In genomic region chr17:40107266-40107980, GRCh38 we compare ENCODE assay signal across 9 cellular contexts. TPM values are rescaled to one million over a fixed set of nuclear protein-coding genes. Genes with fewer than 3 reads are reported as not detected.
DNase-seq lines count a peak whose midpoint lies in the region; ATAC-seq lines count a peak whose summit lies in the region.
"Had no signal": no experiment of that assay in that cellular context is flagged by ENCODE, and none has a peak within 500 bp of the region (broad histone marks: within the 10 kb centered on the region; RNA-seq: fewer than 3 reads in every experiment).

No MANE protein-coding gene starts in this region.

- peak overlapping the region; percentile 82 for H3K9ac ChIP-seq in GM23248

- peaks cover 60% of the 10 kb centered on the region for H3K4me1 ChIP-seq in GM23248 (ENCODE audit: insufficient read depth)

- H2AFZ ChIP-seq in GM23248, result peak overlapping the region; percentile 62

- peaks cover 40% of the 10 kb centered on the region for H3F3A ChIP-seq in GM23248 (ENCODE audit: insufficient read depth)

- H3K9me3 ChIP-seq in GM23248 (ENCODE audit: low read depth), result no peaks in the 10 kb centered on the region

- DNase-seq in GM23248 (peak; percentile 55), UCSD-AML1 (lab: John Stamatoyannopoulos, UW; ENCODE audit: unreplicated experiment) (peak; percentile 70), glomerular visceral epithelial cell (ENCODE audit: extremely low spot score) (peak; percentile 48), DMS53 (lab: John Stamatoyannopoulos, UW) (no peak), mesenteric fat pad (ENCODE audit: low spot score) (no peak), ureter (ENCODE audit: low spot score) (no peak)

- no peaks in the 10 kb centered on the region for H4K20me1 ChIP-seq in GM23248 (ENCODE audit: insufficient read depth)

- in situ Hi-C loops in GM23248 (cut with MboI), result no loop called here

- no peaks in the 10 kb centered on the region for H3K36me3 ChIP-seq in GM23248 (ENCODE audit: low read depth)
- H3K36me3 ChIP-seq: cardiac muscle cell had no signal

- ATAC-seq in HG02970 (IDR thresholded peaks at IDR 0.05; ENCODE audit: low FRiP score, unreplicated experiment), result no peak

- peak overlapping the region; percentile 88 for H3K27ac ChIP-seq in GM23248
- peak overlapping the region in 20 of 21 experiments; percentile 79 to 99 (median 90) for H3K27ac ChIP-seq in skin epidermis
- H3K27ac ChIP-seq: cardiac muscle cell had no signal

- peak overlapping the region; percentile 31 for H3K4me3 ChIP-seq in GM23248
- peak overlapping the region in 1 of 7 experiments; percentile 1 for H3K4me3 ChIP-seq in skin epidermis
- H3K4me3 ChIP-seq: cardiac muscle cell had no signal

- H3K79me2 ChIP-seq in GM23248 (ENCODE audit: insufficient read depth), result no peaks in the 10 kb centered on the region

- no peaks in the 10 kb centered on the region for H3K27me3 ChIP-seq in GM23248 (replicated peaks; ENCODE audit: insufficient read depth)
- H3K27me3 ChIP-seq: cardiac muscle cell had no signal

- peak overlapping the region; percentile 76 for H3K4me2 ChIP-seq in GM23248 (ENCODE audit: unreplicated experiment)

- whole genome bisulfite sequencing in GM23248 (ENCODE audit: low coverage in 1 of 2, low lambda C conversion rate in 2 of 2, missing lambda C conversion rate in 2 of 2), 2 experiments, result 22 to 23% methylated on average over 12 of the region's 12 CpGs

- no peaks in the 10 kb centered on the region for H3K9me2 ChIP-seq in GM23248 (ENCODE audit: insufficient read depth)

RNA-seq across cellular contexts. Expression of gene NR1D1, which starts 7.0 kb away (rescaled TPM):
- total RNA-seq in GM23248 (2014; rRNA removed; shearing (Covaris generic)), result 0.76 and 2.4 TPM in 2 replicates
- polyA plus RNA-seq in GM23248 (2016; fragmentation: Nextera tagmentation; extraction: Ambion mirVana), result 4.6 and 5.4 TPM in 2 replicates
- 15.5 TPM for total RNA-seq in mesenteric fat pad
- 26.0 TPM for total RNA-seq in ureter

RNA-seq across cellular contexts. Expression of gene MSL1, which starts 14.3 kb away (rescaled TPM):
- 45.3 and 76.1 TPM in 2 replicates for total RNA-seq in GM23248 (2014; rRNA removed; shearing (Covaris generic))
- 8.9 and 9.0 TPM in 2 replicates for polyA plus RNA-seq in GM23248 (2016; fragmentation: Nextera tagmentation; extraction: Ambion mirVana)
- total RNA-seq in mesenteric fat pad (77.0 TPM), ureter (91.3 TPM)

RNA-seq across cellular contexts. Expression of gene CASC3, which starts 32.9 kb away (rescaled TPM):
- 28.7 and 49.3 TPM in 2 replicates for total RNA-seq in GM23248 (2014; rRNA removed; shearing (Covaris generic))
- polyA plus RNA-seq in GM23248 (2016; fragmentation: Nextera tagmentation; extraction: Ambion mirVana), result 37.1 and 39.1 TPM in 2 replicates
- 84.4 TPM for total RNA-seq in mesenteric fat pad
- total RNA-seq in ureter, result 121 TPM

RNA-seq across cellular contexts. Expression of gene THRA, which starts 44.7 kb away (rescaled TPM):
- total RNA-seq in GM23248 (2014; rRNA removed; shearing (Covaris generic)), result 33.3 and 36.2 TPM in 2 replicates
- 15.8 and 16.4 TPM in 2 replicates for polyA plus RNA-seq in GM23248 (2016; fragmentation: Nextera tagmentation; extraction: Ambion mirVana)
- 74.7 TPM for total RNA-seq in mesenteric fat pad
- total RNA-seq in ureter, result 54.7 TPM

RNA-seq across cellular contexts. Expression of gene MED24, which starts 53.2 kb away (rescaled TPM):
- 35.3 and 37.3 TPM in 2 replicates for total RNA-seq in GM23248 (2014; rRNA removed; shearing (Covaris generic))
- 33.6 and 35.2 TPM in 2 replicates for polyA plus RNA-seq in GM23248 (2016; fragmentation: Nextera tagmentation; extraction: Ambion mirVana)
- 72.2 TPM for total RNA-seq in mesenteric fat pad
- total RNA-seq in ureter, result 87.9 TPM

Comparison
In these comparisons a context has a peak if more than half of its experiments do, and no peak if none do; other contexts are left out.
1. DNase-seq: peak in GM23248 (single experiment), UCSD-AML1 (single experiment) and glomerular visceral epithelial cell (single experiment); none in DMS53 (single experiment), mesenteric fat pad (single experiment) and ureter (single experiment).